Comparison of ENCODE assay signal across 26 cellular contexts in genomic region chr11:115698243-115698642, GRCh38.
"Had no signal": no experiment of that assay in that cellular context is flagged by ENCODE, and none has a peak within 500 bp of the region (broad histone marks: within the 10 kb centered on the region; RNA-seq: fewer than 3 reads in every experiment).

No MANE protein-coding gene starts in this region.

- H3K9me3 ChIP-seq: SJSA1 had no signal

- ATAC-seq: K562 had no signal

- H3K4me1 ChIP-seq: SJSA1 had no signal

- H3K27ac ChIP-seq: HL-60, KMS-11, SJSA1, SK-N-MC had no signal

- H3K4me3 ChIP-seq: K562, SJSA1, SK-N-MC had no signal

- H3K9ac ChIP-seq: KMS-11 had no signal

- DNase-seq: Kasumi-1; MM.1S; NCI-H1048; NCI-H1105; NCI-H1417; NCI-H146; NCI-H1694 treated with DMSO at 0.1 percent for 48 hours; NCI-H1930; NCI-H2081 treated with DMSO at 0.1 percent for 48 hours; NCI-H2171; NCI-H226; NCI-H446; NCI-H510A; NCI-H524 treated with DMSO at 0.1 percent for 48 hours; NCI-H774; NK-92 treated with Interleukin-12 subunit alpha and Interleukin-12 subunit beta, amount 100 ng/mL, for 24 hours; Right ventricle myocardium superior; RPMI8226; SIG-M5 had no signal

- FAIRE-seq: HTR-8/SVneo, K562, RCC 7860 had no signal

- H3K27me3 ChIP-seq: SJSA1 had no signal

- H3K4me2 ChIP-seq: KMS-11 had no signal

- H3K36me3 ChIP-seq: SJSA1 had no signal
